8 cellular contexts compared by ENCODE assay signal in the genomic region with DNA sequence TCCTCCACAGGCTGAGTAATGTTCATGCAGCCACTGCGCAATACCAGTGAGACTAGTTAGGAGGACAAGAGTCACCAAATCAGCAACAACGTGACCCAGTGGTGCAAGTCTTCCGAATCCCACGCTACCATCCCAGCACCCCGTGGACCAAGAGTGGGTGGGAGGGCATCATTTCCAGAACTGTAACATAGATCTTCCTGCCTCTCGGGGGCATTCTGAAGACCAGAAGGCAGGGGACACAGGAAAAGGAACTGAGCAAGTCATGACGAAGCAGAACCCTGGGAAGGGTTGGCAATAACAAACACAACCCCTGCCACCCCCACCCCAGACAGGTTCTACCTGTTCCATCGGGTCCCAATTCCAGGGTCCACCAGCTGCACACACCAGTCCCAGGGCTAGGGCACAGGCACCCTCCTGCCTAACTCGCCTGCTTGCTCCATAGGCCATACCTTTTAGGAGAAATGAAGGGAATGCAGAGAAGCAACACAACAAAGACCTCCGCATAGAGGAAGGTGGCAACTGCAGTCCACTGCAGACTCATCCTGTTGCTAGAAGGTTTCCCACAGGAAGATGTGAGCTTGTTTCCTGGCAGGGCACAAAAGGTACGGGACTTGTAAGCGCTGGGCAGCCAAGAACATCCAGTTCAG. TPM values are rescaled to one million over a fixed set of nuclear protein-coding genes. Genes with fewer than 3 reads are reported as not detected.
A peak's percentile ranks its signal among the peaks of the same experiment; 100 is the strongest.
DNase-seq lines count a peak whose midpoint lies in the region; ATAC-seq and TF ChIP-seq lines count a peak whose summit lies in the region.

No MANE protein-coding gene starts in this region.

- H3K27ac Mint-ChIP-seq in activated CD4-positive, alpha-beta T cell treated with anti-CD3 and anti-CD28 coated beads, Interleukin-2, amount 10 ng/mL, durations not matched to agents 24 days and 14 days, result peak overlapping the region; percentile 89
- peak overlapping the region; percentile 86 for H3K27ac Mint-ChIP-seq in activated CD8-positive, alpha-beta T cell treated with anti-CD3 and anti-CD28 coated beads, Interleukin-2, amount 10 ng/mL, durations not matched to agents 7 days and 5 days

- ATAC-seq in activated CD8-positive, alpha-beta T cell treated with anti-CD3 and anti-CD28 coated beads, Interleukin-2, amount 10 ng/mL, durations not matched to agents 7 days and 5 days, result no peak
- no peak for ATAC-seq in HG02840 (IDR thresholded peaks at IDR 0.05; ENCODE audit: low FRiP score, unreplicated experiment)

- TF ChIP-seq CTCF in suprapubic skin (IDR thresholded peaks at IDR 0.05), result no peak
- TF ChIP-seq CTCF in GM13976 (IDR thresholded peaks at IDR 0.05; ENCODE audit: borderline replicate concordance, control extremely low read depth, extremely low read depth, insufficient read depth, missing control alignments), result no peak

- H3K27me3 Mint-ChIP-seq in activated CD4-positive, alpha-beta T cell treated with anti-CD3 and anti-CD28 coated beads, Interleukin-2, amount 10 ng/mL, durations not matched to agents 24 days and 14 days, result no peaks in the 10 kb centered on the region
- H3K27me3 Mint-ChIP-seq in activated CD8-positive, alpha-beta T cell treated with anti-CD3 and anti-CD28 coated beads, Interleukin-2, amount 10 ng/mL, durations not matched to agents 7 days and 5 days (ENCODE audit: low read depth), result no peaks in the 10 kb centered on the region

- CTCF ChIA-PET in activated CD8-positive, alpha-beta T cell treated with anti-CD3 and anti-CD28 coated beads, Interleukin-2, amount 10 ng/mL, durations not matched to agents 7 days and 5 days (lab: Charles Lee), result interaction anchor here (1.0 kb wide), 1 partner anchor 15 kb away, joined by 3 read pairs; no protein-coding TSS in a partner anchor

- peaks cover 19% of the 10 kb centered on the region for H3K36me3 Mint-ChIP-seq in activated CD4-positive, alpha-beta T cell treated with anti-CD3 and anti-CD28 coated beads, Interleukin-2, amount 10 ng/mL, durations not matched to agents 24 days and 14 days (ENCODE audit: low read depth)
- peaks cover 25% of the 10 kb centered on the region for H3K36me3 Mint-ChIP-seq in activated CD8-positive, alpha-beta T cell treated with anti-CD3 and anti-CD28 coated beads, Interleukin-2, amount 10 ng/mL, durations not matched to agents 7 days and 5 days (ENCODE audit: low read depth)

- POLR2A ChIA-PET in activated CD8-positive, alpha-beta T cell treated with anti-CD3 and anti-CD28 coated beads, Interleukin-2, amount 10 ng/mL, durations not matched to agents 7 days and 5 days (lab: Charles Lee), result no interaction called here

- no peaks in the 10 kb centered on the region for H3K9me3 Mint-ChIP-seq in activated CD4-positive, alpha-beta T cell treated with anti-CD3 and anti-CD28 coated beads, Interleukin-2, amount 10 ng/mL, durations not matched to agents 24 days and 14 days
- H3K9me3 Mint-ChIP-seq in activated CD8-positive, alpha-beta T cell treated with anti-CD3 and anti-CD28 coated beads, Interleukin-2, amount 10 ng/mL, durations not matched to agents 7 days and 5 days (ENCODE audit: insufficient read depth), result no peaks in the 10 kb centered on the region

- in situ Hi-C loops in GM13976 (cut with MboI; ENCODE audit: low sequenced_read_pairs, unreplicated experiment), result no loop called here

- H3K4me1 ChIP-seq in iPS-15b (ENCODE audit: control insufficient read depth, insufficient read depth, low read length), result no peaks in the 10 kb centered on the region
- H3K4me1 ChIP-seq in suprapubic skin, result peaks cover 57% of the 10 kb centered on the region

- intact Hi-C loops in activated CD4-positive, alpha-beta T cell treated with anti-CD3 and anti-CD28 coated beads, Interleukin-2, amount 10 ng/mL, durations not matched to agents 24 days and 14 days (cut with micrococcal nuclease), result loop anchor here (5.0 kb wide), 3 partner anchors 36 to 251 kb away; a partner anchor contains a TSS

- H3K4me3 ChIP-seq in iPS-15b (ENCODE audit: low read depth, low read length), result peak overlapping the region; percentile 60
- H3K4me3 ChIP-seq in suprapubic skin, result peak overlapping the region; percentile 73

- H3K9me3 ChIP-seq in iPS-15b (ENCODE audit: control insufficient read depth, insufficient read depth, low read length), result no peaks in the 10 kb centered on the region
- H3K9me3 ChIP-seq in suprapubic skin, result no peaks in the 10 kb centered on the region

- peak overlapping the region; percentile 90 for H3K4me3 Mint-ChIP-seq in activated CD4-positive, alpha-beta T cell treated with anti-CD3 and anti-CD28 coated beads, Interleukin-2, amount 10 ng/mL, durations not matched to agents 24 days and 14 days
- peak overlapping the region; percentile 88 for H3K4me3 Mint-ChIP-seq in activated CD8-positive, alpha-beta T cell treated with anti-CD3 and anti-CD28 coated beads, Interleukin-2, amount 10 ng/mL, durations not matched to agents 7 days and 5 days

- H3K27ac ChIP-seq in suprapubic skin, result peak overlapping the region; percentile 92

- H3K27me3 ChIP-seq in iPS-15b (ENCODE audit: control insufficient read depth, insufficient read depth, low read length), result no peaks in the 10 kb centered on the region
- H3K27me3 ChIP-seq in suprapubic skin, result no peaks in the 10 kb centered on the region

- H3K36me3 ChIP-seq in iPS-15b (ENCODE audit: control insufficient read depth, insufficient read depth, low read length) (peaks cover 16% of the 10 kb centered on the region), suprapubic skin (peaks cover 19% of the 10 kb centered on the region)

- H3K9ac ChIP-seq in iPS-15b (ENCODE audit: low read depth, low read length), result peak overlapping the region; percentile 66

- H3K4me1 Mint-ChIP-seq in activated CD4-positive, alpha-beta T cell treated with anti-CD3 and anti-CD28 coated beads, Interleukin-2, amount 10 ng/mL, durations not matched to agents 24 days and 14 days, result peaks cover 16% of the 10 kb centered on the region
- H3K4me1 Mint-ChIP-seq in activated CD8-positive, alpha-beta T cell treated with anti-CD3 and anti-CD28 coated beads, Interleukin-2, amount 10 ng/mL, durations not matched to agents 7 days and 5 days (ENCODE audit: low read depth), result peaks cover 32% of the 10 kb centered on the region

- no peak for TF ChIP-seq POLR2A in suprapubic skin (IDR thresholded peaks at IDR 0.05)

- WGBS in suprapubic skin, result 73% methylated on average over 11 of the region's 12 CpGs

- TF ChIP-seq EP300 in suprapubic skin (IDR thresholded peaks at IDR 0.05), result no peak

- DNase-seq in activated CD4-positive, alpha-beta T cell treated with anti-CD3 and anti-CD28 coated beads, Interleukin-2, amount 10 ng/mL, durations not matched to agents 24 days and 14 days, result peak; percentile 54
- no peak for DNase-seq in activated CD4-positive, alpha-beta T cell treated with anti-CD3 and anti-CD28 coated beads for 1 hour
- DNase-seq in activated CD8-positive, alpha-beta T cell treated with anti-CD3 and anti-CD28 coated beads, Interleukin-2, amount 10 ng/mL, durations not matched to agents 7 days and 5 days, result no peak
- DNase-seq in suprapubic skin (ENCODE audit: low spot score in 2 of 2), result no peak
- DNase-seq in GM13976 (ENCODE audit: low spot score), result no peak
- no peak for DNase-seq in GM03348 (ENCODE audit: low spot score)

RNA-seq across cellular contexts. Expression of a gene that starts 1.4 kb away (rescaled TPM):
- total RNA-seq in activated CD4-positive, alpha-beta T cell treated with anti-CD3 and anti-CD28 coated beads, Interleukin-2, amount 10 ng/mL, durations not matched to agents 24 days and 14 days, result 154 and 157 TPM in 2 replicates
- 100 to 1,000 TPM; 155 to 158 TPM for total RNA-seq in activated CD8-positive, alpha-beta T cell treated with anti-CD3 and anti-CD28 coated beads, Interleukin-2, amount 10 ng/mL, durations not matched to agents 7 days and 5 days
- 100 to 1,000 TPM; 112 to 170 (median 167) TPM for total RNA-seq in suprapubic skin

RNA-seq across cellular contexts. Expression of a gene that starts 1.8 kb away (rescaled TPM):
- total RNA-seq in activated CD4-positive, alpha-beta T cell treated with anti-CD3 and anti-CD28 coated beads, Interleukin-2, amount 10 ng/mL, durations not matched to agents 24 days and 14 days, result 6.6 and 7.7 TPM in 2 replicates
- total RNA-seq in activated CD8-positive, alpha-beta T cell treated with anti-CD3 and anti-CD28 coated beads, Interleukin-2, amount 10 ng/mL, durations not matched to agents 7 days and 5 days, result 10 to 100 TPM; 14.6 to 15.9 TPM
- total RNA-seq in suprapubic skin, result 1 to 10 TPM; 5.9 to 9.4 (median 7.4) TPM

RNA-seq across cellular contexts. Expression of a gene that starts 35.1 kb away (rescaled TPM):
- total RNA-seq in activated CD4-positive, alpha-beta T cell treated with anti-CD3 and anti-CD28 coated beads, Interleukin-2, amount 10 ng/mL, durations not matched to agents 24 days and 14 days, result 3.5 TPM in 2 replicates
- 1 to 10 TPM in 1 of 2 experiments, under 1 TPM in 1; 0.82 to 1.3 TPM for total RNA-seq in activated CD8-positive, alpha-beta T cell treated with anti-CD3 and anti-CD28 coated beads, Interleukin-2, amount 10 ng/mL, durations not matched to agents 7 days and 5 days
- 10 to 100 TPM; 26.1 to 74.1 (median 45.2) TPM for total RNA-seq in suprapubic skin

RNA-seq across cellular contexts. Expression of a gene that starts 41.2 kb away (rescaled TPM):
- 0.43 and 0.49 TPM in 2 replicates for total RNA-seq in activated CD4-positive, alpha-beta T cell treated with anti-CD3 and anti-CD28 coated beads, Interleukin-2, amount 10 ng/mL, durations not matched to agents 24 days and 14 days
- total RNA-seq in activated CD8-positive, alpha-beta T cell treated with anti-CD3 and anti-CD28 coated beads, Interleukin-2, amount 10 ng/mL, durations not matched to agents 7 days and 5 days, result 1 to 10 TPM in 1 of 2 experiments, under 1 TPM in 1; 0.83 to 1.4 TPM
- total RNA-seq in suprapubic skin, result 10 to 100 TPM; 13.5 to 23.9 (median 19.8) TPM

RNA-seq across cellular contexts. Expression of a gene that starts 49.2 kb away (rescaled TPM):
- total RNA-seq in activated CD4-positive, alpha-beta T cell treated with anti-CD3 and anti-CD28 coated beads, Interleukin-2, amount 10 ng/mL, durations not matched to agents 24 days and 14 days, result 0.36 and 0.84 TPM in 2 replicates
- total RNA-seq in activated CD8-positive, alpha-beta T cell treated with anti-CD3 and anti-CD28 coated beads, Interleukin-2, amount 10 ng/mL, durations not matched to agents 7 days and 5 days, result under 1 TPM; 0.16 to 0.58 TPM
- 1 to 10 TPM; 1.2 to 1.8 (median 1.4) TPM for total RNA-seq in suprapubic skin
